15 cellular contexts compared by ENCODE assay signal in the genomic region with DNA sequence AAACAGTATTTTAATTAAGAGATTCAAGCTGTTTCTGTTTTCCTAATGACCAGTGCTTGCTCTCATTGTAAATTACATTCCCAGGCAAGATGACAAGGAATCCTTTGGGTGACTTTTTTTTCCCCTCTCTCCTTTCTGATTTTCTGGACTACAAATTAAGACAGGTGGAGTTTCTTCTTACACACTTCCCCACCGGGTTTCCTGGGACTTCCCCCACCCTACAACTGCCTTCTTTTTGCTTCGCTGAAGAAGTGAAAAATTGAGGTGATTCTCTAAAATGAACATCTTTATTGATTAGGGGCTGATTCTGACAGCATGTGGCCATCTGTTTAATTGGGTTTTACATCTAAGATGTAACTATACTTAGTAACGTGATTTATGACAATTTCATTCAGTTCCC.
DNase-seq lines count a peak whose midpoint lies in the region; ATAC-seq, FAIRE-seq and TF ChIP-seq lines count a peak whose summit lies in the region.
"Had no signal": no experiment of that assay in that cellular context is flagged by ENCODE, and none has a peak within 500 bp of the region (broad histone marks: within the 10 kb centered on the region; RNA-seq: fewer than 3 reads in every experiment).

No MANE protein-coding gene starts in this region.

- H3K27me3 ChIP-seq in neural cell (ENCODE audit: insufficient read depth, low read depth, low read length), result no peaks in the 10 kb centered on the region

- peak; percentile 56 for ATAC-seq in GM19395 (IDR thresholded peaks at IDR 0.05; ENCODE audit: unreplicated experiment)
- no peak for ATAC-seq in GM18870 (IDR thresholded peaks at IDR 0.05; ENCODE audit: unreplicated experiment)
- no peak for ATAC-seq in GM18498 (IDR thresholded peaks at IDR 0.05; ENCODE audit: unreplicated experiment)
- ATAC-seq: K562 had no signal

- H3K27ac ChIP-seq in SK-N-MC (0 out of 2 replicates have a peak overlapping the region, but pooled peaks have one; percentile 26), neural cell (ENCODE audit: low read length) (peak overlapping the region; percentile 16)

- H3K4me3 ChIP-seq in SK-N-MC, result no peak overlapping the region
- H3K4me3 ChIP-seq in neural cell (ENCODE audit: low read length), result no peak overlapping the region
- H3K4me3 ChIP-seq: K562 had no signal

- no peak for TF ChIP-seq RAD21 in neural cell (conservative IDR thresholded peaks at IDR 0.05)

- H3K9me2 ChIP-seq in neural cell (ENCODE audit: insufficient read depth, low read length), result no peaks in the 10 kb centered on the region

- no peak for DNase-seq in D721Med (ENCODE audit: insufficient read length, low spot score)
- DNase-seq in SK-N-MC (ENCODE audit: low read depth, low spot score), result no peak
- DNase-seq in NCI-H510A (lab: John Stamatoyannopoulos, UW), result no peak
- DNase-seq: CD4-positive, alpha-beta memory T cell; GF-D8; HCEC 1CT; NCI-H1417 treated with DMSO at 0.1 percent for 48 hours; NCI-H1930; NCI-H446 treated with DMSO at 0.1 percent for 48 hours; NCI-H774 had no signal

- 0 out of 2 replicates have a peak, but pooled peaks cover 1% of the 10 kb centered on the region for H3K9me3 ChIP-seq in SK-N-MC (ENCODE audit: low read depth, low read length)
- H3K9me3 ChIP-seq in neural cell (ENCODE audit: low read length), result no peaks in the 10 kb centered on the region

- FAIRE-seq in D721Med (lab: Jason Lieb, UNC), result peak; percentile 84
- FAIRE-seq: K562 had no signal

- H4K20me1 ChIP-seq in neural cell (ENCODE audit: insufficient read depth), result no peaks in the 10 kb centered on the region

- TF ChIP-seq CTCF in D721Med (IDR thresholded peaks at IDR 0.05; ENCODE audit: insufficient read depth, missing control alignments), result no peak
- no peak for TF ChIP-seq CTCF in neural cell (IDR thresholded peaks at IDR 0.05; ENCODE audit: poor library complexity, severe bottlenecking)

- H3K9ac ChIP-seq in SK-N-MC (ENCODE audit: insufficient read length) (no peak overlapping the region), neural cell (ENCODE audit: low read length) (no peak overlapping the region)

- no peak overlapping the region for H2AFZ ChIP-seq in neural cell (ENCODE audit: low read depth, low read length)

- H3K36me3 ChIP-seq in SK-N-MC (ENCODE audit: insufficient read depth, low read length), result no peaks in the 10 kb centered on the region
- no peaks in the 10 kb centered on the region for H3K36me3 ChIP-seq in neural cell (ENCODE audit: insufficient read depth, low read length)

- no peak for TF ChIP-seq EP300 in neural cell (conservative IDR thresholded peaks at IDR 0.05; ENCODE audit: poor library complexity, severe bottlenecking)

- H3K79me2 ChIP-seq in neural cell (replicated peaks; ENCODE audit: insufficient read depth, low read length), result no peaks in the 10 kb centered on the region

- H3F3A ChIP-seq in neural cell (ENCODE audit: insufficient read depth, low read length, poor library complexity, severe bottlenecking), result no peaks in the 10 kb centered on the region

- no peak overlapping the region for H3K4me2 ChIP-seq in neural cell (ENCODE audit: low read length)

TF ChIP-seq in neural cell, 6 proteins besides CTCF, POLR2A, EP300 and RAD21:
- TF ChIP-seq POLR2AphosphoS5 (IDR thresholded peaks at IDR 0.05) (no peak), MXI1 (conservative IDR thresholded peaks at IDR 0.05; ENCODE audit: poor library complexity, severe bottlenecking) (no peak), EZH2 (IDR thresholded peaks at IDR 0.05; ENCODE audit: borderline replicate concordance, insufficient read depth, low read length, poor library complexity, severe bottlenecking) (no peak), TAF1 (IDR thresholded peaks at IDR 0.05; ENCODE audit: low read depth) (no peak), SMC3 (conservative IDR thresholded peaks at IDR 0.05; ENCODE audit: poor library complexity) (no peak), REST (IDR thresholded peaks at IDR 0.05; ENCODE audit: borderline replicate concordance) (no peak)
